In genomic region chr17:39687101-39687545, GRCh38 we compare ENCODE assay signal across 8 cellular contexts. TPM values are rescaled to one million over a fixed set of nuclear protein-coding genes. Genes with fewer than 3 reads are reported as not detected.
DNase-seq lines count a peak whose midpoint lies in the region; ATAC-seq and TF ChIP-seq lines count a peak whose summit lies in the region.

No MANE protein-coding gene starts in this region.

- H3K36me3 Mint-ChIP-seq in CD4-positive, alpha-beta T cell (ENCODE audit: low read depth): peaks cover 56% of the 10 kb centered on the region
- H3K36me3 Mint-ChIP-seq in effector memory CD8-positive, alpha-beta T cell (ENCODE audit: insufficient read depth): peaks cover 8% of the 10 kb centered on the region

- H3K36me3 ChIP-seq in neuron (ENCODE audit: insufficient read depth, low read length): peaks cover 7% of the 10 kb centered on the region

- intact Hi-C loops in CD4-positive, alpha-beta T cell (cut with DNase I, micrococcal nuclease): loop anchor here (2.0 to 5.0 kb wide), 5 partner anchors 42 to 294 kb away; partner anchors contain the start of genes PSMD3 (in 1 of the 2) and STARD3 (in 1 of the 2)

- H3K4me3 ChIP-seq in neuron (ENCODE audit: low read length): peak overlapping the region; percentile 93

- TF ChIP-seq CTCF in CD4-positive, alpha-beta T cell (IDR thresholded peaks at IDR 0.05): no peak

- POLR2A ChIA-PET in CD4-positive, alpha-beta T cell (lab: Charles Lee): interaction anchor here (1.0 to 2.1 kb wide), 10 partner anchors 10 to 531 kb away, joined by 3 to 23 read pairs (median 4); partner anchors contain the start of genes MIEN1 and PNMT

- H3K4me3 Mint-ChIP-seq in CD4-positive, alpha-beta T cell: peak overlapping the region; percentile 100
- H3K4me3 Mint-ChIP-seq in effector memory CD8-positive, alpha-beta T cell: peak overlapping the region; percentile 94

- peak overlapping the region; percentile 64 for H2AFZ ChIP-seq in neuron (ENCODE audit: low read depth, low read length)

- H3K27ac Mint-ChIP-seq in CD4-positive, alpha-beta T cell: peak overlapping the region; percentile 98
- peak overlapping the region in 1 of 2 donors; percentile 96 for H3K27ac Mint-ChIP-seq in effector memory CD8-positive, alpha-beta T cell

- no peak for DNase-seq in CD4-positive, alpha-beta T cell
- peak; percentile 78 for DNase-seq in NCI-H82 (lab: John Stamatoyannopoulos, UW)
- DNase-seq in effector memory CD8-positive, alpha-beta T cell: no peak
- no peak for DNase-seq in NCI-H2196 (lab: John Stamatoyannopoulos, UW; ENCODE audit: unreplicated experiment)
- no peak for DNase-seq in DMS 273 (lab: John Stamatoyannopoulos, UW; ENCODE audit: unreplicated experiment)
- no peak for DNase-seq in dermis blood vessel endothelial cell
- DNase-seq in GM19238 (ENCODE audit: insufficient read length, low spot score): no peak

- no peak overlapping the region for H3K27ac ChIP-seq in CD4-positive, alpha-beta T cell (ENCODE audit: low read depth, low read length)

- no peak for ATAC-seq in CD4-positive, alpha-beta T cell (ENCODE audit: poor library complexity)
- ATAC-seq in effector memory CD8-positive, alpha-beta T cell (replicated peaks): no peak

- H3K9me3 ChIP-seq in CD4-positive, alpha-beta T cell (ENCODE audit: control insufficient read depth, low read length): no peaks in the 10 kb centered on the region
- H3K9me3 ChIP-seq in neuron (ENCODE audit: low read length): no peaks in the 10 kb centered on the region

- H3K4me1 Mint-ChIP-seq in CD4-positive, alpha-beta T cell (ENCODE audit: low read depth): peaks cover 31% of the 10 kb centered on the region
- H3K4me1 Mint-ChIP-seq in effector memory CD8-positive, alpha-beta T cell (ENCODE audit: low read depth in 2 of 2): peaks cover 22 to 28% of the 10 kb centered on the region in 2 donors

- H3K27me3 Mint-ChIP-seq in CD4-positive, alpha-beta T cell: no peaks in the 10 kb centered on the region
- no peaks in the 10 kb centered on the region for H3K27me3 Mint-ChIP-seq in effector memory CD8-positive, alpha-beta T cell

- CTCF ChIA-PET in CD4-positive, alpha-beta T cell (lab: Charles Lee): interaction anchor here (1.4 to 2.5 kb wide), 4 partner anchors 10 to 66 kb away, joined by 3 to 10 read pairs (median 4); partner anchors contain the start of gene PNMT

- H3K9me3 Mint-ChIP-seq in CD4-positive, alpha-beta T cell: no peaks in the 10 kb centered on the region
- H3K9me3 Mint-ChIP-seq in effector memory CD8-positive, alpha-beta T cell: peaks cover 0 to 12% of the 10 kb centered on the region in 2 donors

- peaks cover 15% of the 10 kb centered on the region for H3K4me1 ChIP-seq in neuron (ENCODE audit: insufficient read depth, low read length)

- no peaks in the 10 kb centered on the region for H3K27me3 ChIP-seq in CD4-positive, alpha-beta T cell (ENCODE audit: control insufficient read depth, insufficient read depth, low read length)
- no peaks in the 10 kb centered on the region for H3K27me3 ChIP-seq in neuron (ENCODE audit: insufficient read depth, low read length)

RNA-seq across cellular contexts. Expression of gene PGAP3, which starts 0.7 kb away (rescaled TPM):
- 10 to 100 TPM; 26.1 to 30.7 TPM for total RNA-seq in CD4-positive, alpha-beta T cell
- 4.0 and 5.4 TPM in 2 replicates for total RNA-seq in dermis blood vessel endothelial cell

RNA-seq across cellular contexts. Expression of gene ERBB2, which starts 12.7 kb away (rescaled TPM):
- 1 to 10 TPM; 2.4 to 4.6 TPM for total RNA-seq in CD4-positive, alpha-beta T cell
- total RNA-seq in dermis blood vessel endothelial cell: 3.4 and 4.4 TPM in 2 replicates

RNA-seq across cellular contexts. Expression of gene PNMT, which starts 18.9 kb away (rescaled TPM):
- total RNA-seq in CD4-positive, alpha-beta T cell: under 1 TPM in 1 of 2 experiments, not detected in 1; 0.47 TPM
- total RNA-seq in dermis blood vessel endothelial cell: 1.2 and 1.7 TPM in 2 replicates

RNA-seq across cellular contexts. Expression of gene TCAP, which starts 22.0 kb away (rescaled TPM):
- 1 to 10 TPM; 6.4 TPM for total RNA-seq in CD4-positive, alpha-beta T cell
- 0.60 and 0.68 TPM in 2 replicates for total RNA-seq in dermis blood vessel endothelial cell

RNA-seq across cellular contexts. Expression of gene MIEN1, which starts 43.2 kb away (rescaled TPM):
- total RNA-seq in CD4-positive, alpha-beta T cell: 10 to 100 TPM; 31.5 to 32.3 TPM
- 13.4 and 18.5 TPM in 2 replicates for total RNA-seq in dermis blood vessel endothelial cell
